In genomic region chr5:159712672-159713071, GRCh38 we compare ENCODE assay signal across 1 cellular context.
TF ChIP-seq lines count a peak whose summit lies in the region.

No MANE protein-coding gene starts in this region.

TF ChIP-seq in HEK293, 187 proteins besides CTCF, POLR2A, EP300 and RAD21 (continued from another document and continues in another):
- no peak for TF ChIP-seq ZNF521 (tag by site-specific recombination; IDR thresholded peaks at IDR 0.05)
- TF ChIP-seq PRDM4 (tag by site-specific recombination; IDR thresholded peaks at IDR 0.05) = 0 out of 2 replicates have a peak, but pooled peaks have one; percentile 35
- 0 out of 2 replicates have a peak, but pooled peaks have one; percentile 13 for TF ChIP-seq INSM2 (tag by site-specific recombination; IDR thresholded peaks at IDR 0.05)
- no peak for TF ChIP-seq ZNF768 (tag by site-specific recombination; IDR thresholded peaks at IDR 0.05)
- TF ChIP-seq KLF8 (tag by site-specific recombination; IDR thresholded peaks at IDR 0.05) = no peak
- peak; percentile 22; the same call in 1 of the 2 replicates for TF ChIP-seq ZNF518A (tag by site-specific recombination; conservative IDR thresholded peaks at IDR 0.05; ENCODE audit: low read depth)
- no peak for TF ChIP-seq ZSCAN4 (tag by site-specific recombination; IDR thresholded peaks at IDR 0.05)
- TF ChIP-seq OSR2 (tag by site-specific recombination; IDR thresholded peaks at IDR 0.05) = peak; percentile 72
- no peak for TF ChIP-seq ZBTB21 (tag by site-specific recombination; IDR thresholded peaks at IDR 0.05)
- TF ChIP-seq ZNF292 (tag by site-specific recombination; IDR thresholded peaks at IDR 0.05; ENCODE audit: borderline replicate concordance, low read depth) = no peak
- TF ChIP-seq ZNF174 (tag by site-specific recombination; IDR thresholded peaks at IDR 0.05) = no peak
- TF ChIP-seq MZF1 (tag by site-specific recombination; IDR thresholded peaks at IDR 0.05; ENCODE audit: borderline replicate concordance) = no peak
- TF ChIP-seq ZNF624 (tag by site-specific recombination; IDR thresholded peaks at IDR 0.05) = no peak
- no peak for TF ChIP-seq ZNF157 (tag by site-specific recombination; IDR thresholded peaks at IDR 0.05)
- TF ChIP-seq SALL2 (tag by site-specific recombination; IDR thresholded peaks at IDR 0.05; ENCODE audit: borderline replicate concordance) = no peak
- TF ChIP-seq ZIC2 (tag by site-specific recombination; IDR thresholded peaks at IDR 0.05) = no peak
- peak; percentile 93 for TF ChIP-seq TRIM28 (IDR thresholded peaks at IDR 0.05; ENCODE audit: borderline replicate concordance, low read length)
- TF ChIP-seq ZNF423 (tag by site-specific recombination; IDR thresholded peaks at IDR 0.05) = no peak
- TF ChIP-seq ZNF211 (tag by site-specific recombination; IDR thresholded peaks at IDR 0.05; ENCODE audit: low read depth) = no peak
- TF ChIP-seq ATF2 (tag by site-specific recombination; IDR thresholded peaks at IDR 0.05; ENCODE audit: low read depth) = no peak
- TF ChIP-seq ZNF266 (tag by site-specific recombination; IDR thresholded peaks at IDR 0.05; ENCODE audit: low read depth) = no peak
- no peak for TF ChIP-seq ZNF404 (tag by site-specific recombination; IDR thresholded peaks at IDR 0.05)
- 0 out of 2 replicates have a peak, but pooled peaks have one; percentile 22 for TF ChIP-seq ZNF24 (tag by site-specific recombination; IDR thresholded peaks at IDR 0.05)
- TF ChIP-seq ZNF639 (tag by site-specific recombination; IDR thresholded peaks at IDR 0.05) = no peak
- TF ChIP-seq ZSCAN5A (tag by site-specific recombination; IDR thresholded peaks at IDR 0.05) = no peak
- TF ChIP-seq RBAK (tag by site-specific recombination; IDR thresholded peaks at IDR 0.05) = no peak
- TF ChIP-seq ZFP37 (tag by site-specific recombination; IDR thresholded peaks at IDR 0.05) = no peak
- 0 out of 2 replicates have a peak, but pooled peaks have one; percentile 6 for TF ChIP-seq GLIS1 (tag by site-specific recombination; IDR thresholded peaks at IDR 0.05)
- no peak for TF ChIP-seq ZNF48 (tag by site-specific recombination; IDR thresholded peaks at IDR 0.05)
- TF ChIP-seq MYNN (tag by site-specific recombination; IDR thresholded peaks at IDR 0.05; ENCODE audit: borderline replicate concordance) = peak; percentile 29; the same call in 1 of the 2 replicates
- TF ChIP-seq ZSCAN16 (tag by site-specific recombination; IDR thresholded peaks at IDR 0.05) = no peak
- no peak for TF ChIP-seq HIC1 (tag by site-specific recombination; IDR thresholded peaks at IDR 0.05)
- no peak for TF ChIP-seq ZNF202 (tag by site-specific recombination; IDR thresholded peaks at IDR 0.05; ENCODE audit: borderline replicate concordance)
- TF ChIP-seq ZNF398 (tag by site-specific recombination; IDR thresholded peaks at IDR 0.05) = no peak
- TF ChIP-seq ZNF248 (tag by site-specific recombination; IDR thresholded peaks at IDR 0.05) = no peak
- TF ChIP-seq PRDM1 (tag by site-specific recombination; IDR thresholded peaks at IDR 0.05) = no peak
- TF ChIP-seq ZNF785 (tag by site-specific recombination; IDR thresholded peaks at IDR 0.05) = no peak
- TF ChIP-seq ZNF530 (tag by site-specific recombination; IDR thresholded peaks at IDR 0.05; ENCODE audit: low read depth) = no peak
- no peak for TF ChIP-seq GFI1B (tag by site-specific recombination; IDR thresholded peaks at IDR 0.05)
- TF ChIP-seq ZNF140 (tag by site-specific recombination; IDR thresholded peaks at IDR 0.05) = no peak
- no peak for TF ChIP-seq KLF7 (tag by site-specific recombination; IDR thresholded peaks at IDR 0.05; ENCODE audit: borderline replicate concordance)
